In the genomic region with DNA sequence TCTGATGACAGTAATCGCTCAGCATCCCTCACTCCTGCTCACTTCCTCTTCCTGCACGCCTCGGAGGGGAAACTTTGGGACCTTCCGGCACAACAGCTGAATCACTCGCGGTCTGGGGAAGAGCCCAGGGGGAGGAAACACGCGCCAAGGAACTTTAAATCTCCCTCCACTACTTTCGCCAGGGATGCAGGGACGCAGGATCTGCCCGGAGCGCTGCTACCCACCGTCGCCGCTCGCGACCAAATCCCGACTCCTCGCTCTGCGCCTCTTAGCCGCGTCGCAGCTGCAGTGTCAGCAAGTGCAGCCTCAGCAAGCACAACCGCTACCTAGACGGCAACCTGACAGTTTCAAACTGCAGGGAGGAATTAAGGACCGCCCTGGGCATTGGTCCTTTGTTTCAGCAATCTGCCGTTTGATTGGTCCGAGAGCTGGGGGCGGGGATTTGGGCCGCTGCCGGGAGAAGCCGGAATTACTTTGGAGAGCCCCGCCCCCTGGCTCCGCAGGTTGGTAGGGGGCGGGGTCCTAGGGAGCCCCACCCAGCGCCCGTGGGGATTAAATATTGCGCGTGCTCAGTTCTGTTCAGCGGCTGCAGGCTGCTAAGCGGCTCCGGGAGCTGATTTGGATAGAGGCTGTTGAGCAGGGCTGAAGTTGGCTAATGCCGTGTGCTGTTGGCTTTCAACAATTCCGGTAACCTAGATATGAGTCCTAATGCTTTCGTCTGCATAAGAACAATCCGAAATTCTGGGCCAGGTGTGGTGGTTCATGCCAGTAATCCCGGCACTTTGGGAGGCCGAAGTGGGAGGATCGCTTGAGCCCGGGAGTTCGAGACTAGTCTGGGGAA, we compare ENCODE assay signal across 1 cellular context.
TF ChIP-seq lines count a peak whose summit lies in the region.

Gene POC5 (minus strand): TSS at position 356 of the 841 bp plus-strand sequence. CDS start 4,500 bp downstream, outside the sequence.

TF ChIP-seq in H1, 55 proteins besides CTCF, POLR2A, EP300 and RAD21 (continued from another document):
- TF ChIP-seq TCF12 (IDR thresholded peaks at IDR 0.05; ENCODE audit: low read depth, low read length) = no peak
- peak; percentile 93; the same call in 1 of the 2 replicates for TF ChIP-seq RBBP5 (IDR thresholded peaks at IDR 0.05; ENCODE audit: borderline replicate concordance, low read depth, low read length)
- TF ChIP-seq GABPA (IDR thresholded peaks at IDR 0.05; ENCODE audit: borderline replicate concordance, insufficient read depth, low read length) = peak; percentile 80; the same call in 1 of the 2 replicates
- no peak for TF ChIP-seq SIX5 (IDR thresholded peaks at IDR 0.05; ENCODE audit: low read depth, low read length)
- no peak for TF ChIP-seq JUN (IDR thresholded peaks at IDR 0.05; ENCODE audit: low read depth, low read length)
- TF ChIP-seq PHF8 (conservative IDR thresholded peaks at IDR 0.05; ENCODE audit: low read depth, low read length) = peak; percentile 78
